ENCODE assay signal across 2 cellular contexts in genomic region chr6:125020385-125020784, GRCh38.
A peak's percentile ranks its signal among the peaks of the same experiment; 100 is the strongest.
TF ChIP-seq lines count a peak whose summit lies in the region.

No MANE protein-coding gene starts in this region.

TF ChIP-seq in HEK293, 187 proteins besides CTCF, POLR2A, EP300 and RAD21:
- no peak for TF ChIP-seq TSHZ1 (tag by site-specific recombination; IDR thresholded peaks at IDR 0.05; ENCODE audit: borderline replicate concordance)
- no peak for TF ChIP-seq ZNF175 (tag by site-specific recombination; IDR thresholded peaks at IDR 0.05)
- TF ChIP-seq ZNF510 (tag by site-specific recombination; IDR thresholded peaks at IDR 0.05; ENCODE audit: insufficient replicate concordance) = no peak
- TF ChIP-seq, protein P1, sequence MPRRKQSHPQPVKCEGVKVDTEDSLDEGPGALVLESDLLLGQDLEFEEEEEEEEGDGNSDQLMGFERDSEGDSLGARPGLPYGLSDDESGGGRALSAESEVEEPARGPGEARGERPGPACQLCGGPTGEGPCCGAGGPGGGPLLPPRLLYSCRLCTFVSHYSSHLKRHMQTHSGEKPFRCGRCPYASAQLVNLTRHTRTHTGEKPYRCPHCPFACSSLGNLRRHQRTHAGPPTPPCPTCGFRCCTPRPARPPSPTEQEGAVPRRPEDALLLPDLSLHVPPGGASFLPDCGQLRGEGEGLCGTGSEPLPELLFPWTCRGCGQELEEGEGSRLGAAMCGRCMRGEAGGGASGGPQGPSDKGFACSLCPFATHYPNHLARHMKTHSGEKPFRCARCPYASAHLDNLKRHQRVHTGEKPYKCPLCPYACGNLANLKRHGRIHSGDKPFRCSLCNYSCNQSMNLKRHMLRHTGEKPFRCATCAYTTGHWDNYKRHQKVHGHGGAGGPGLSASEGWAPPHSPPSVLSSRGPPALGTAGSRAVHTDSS (tag by site-specific recombination; IDR thresholded peaks at IDR 0.05) = no peak
- 0 out of 2 replicates have a peak, but pooled peaks have one; percentile 13 for TF ChIP-seq ZNF335 (tag by site-specific recombination; conservative IDR thresholded peaks at IDR 0.05)
- TF ChIP-seq ZNF394 (tag by site-specific recombination; IDR thresholded peaks at IDR 0.05; ENCODE audit: borderline replicate concordance) = no peak
- TF ChIP-seq ZNF843 (tag by site-specific recombination; IDR thresholded peaks at IDR 0.05) = no peak
TF ChIP-seq in HEK293: peak in this region for 1.

TF ChIP-seq in K562, 482 proteins besides CTCF, POLR2A, EP300 and RAD21 (continued from another document):
- TF ChIP-seq, protein P2, sequence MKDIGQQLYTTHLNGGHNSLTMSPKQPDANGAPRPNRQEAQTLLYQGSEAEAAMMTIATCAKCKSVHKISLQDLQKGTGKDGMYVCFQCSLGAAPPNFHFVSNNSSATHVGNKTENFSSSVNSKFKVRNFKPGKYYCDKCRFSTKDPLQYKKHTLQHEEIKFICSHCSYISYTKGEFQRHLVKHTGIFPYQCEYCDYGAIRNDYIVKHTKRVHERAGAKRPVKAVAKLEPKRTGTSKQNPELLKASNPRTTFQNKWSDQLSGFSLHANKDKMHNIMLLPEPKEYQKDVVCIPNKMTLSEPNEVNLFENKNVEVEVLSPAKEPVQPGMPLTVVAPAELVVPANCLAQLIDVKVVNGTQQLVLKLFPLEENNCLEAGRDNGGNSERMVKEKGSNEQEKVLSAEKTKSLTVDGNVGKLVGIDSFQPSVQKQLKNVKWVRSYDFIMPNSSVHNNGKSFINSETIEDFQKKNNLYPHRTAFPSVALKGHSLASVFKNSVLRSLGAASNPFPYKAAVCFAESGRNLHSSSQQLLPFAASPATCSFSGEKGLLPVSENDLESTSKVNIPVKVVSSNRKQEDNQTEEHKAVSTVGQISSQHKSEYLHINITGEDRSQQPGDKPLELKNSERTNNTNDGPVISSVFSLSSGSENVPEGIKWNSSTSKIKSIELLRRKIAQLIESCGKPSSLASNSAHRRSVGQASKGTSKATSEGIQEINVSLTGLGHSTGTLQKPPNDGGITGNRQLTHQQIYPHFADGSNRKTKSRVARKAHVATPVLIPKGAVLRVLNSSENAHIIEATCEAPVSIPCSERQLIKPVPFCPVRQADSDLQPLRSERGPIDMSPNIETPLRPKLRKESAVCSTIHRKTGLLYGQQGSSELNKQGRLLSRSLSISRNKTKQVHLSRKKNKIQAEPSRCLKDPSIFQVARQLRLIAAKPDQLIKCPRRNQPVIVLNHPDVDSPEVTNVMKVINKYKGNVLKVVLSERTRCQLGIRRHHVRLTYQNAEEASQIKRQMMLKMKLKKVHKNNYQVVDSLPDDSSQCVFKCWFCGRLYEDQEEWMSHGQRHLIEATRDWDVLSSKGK (CRISPR knock-in tag; IDR thresholded peaks at IDR 0.05) = no peak
- peak; percentile 29 for TF ChIP-seq TCF3 (CRISPR knock-in tag; IDR thresholded peaks at IDR 0.05)
- TF ChIP-seq, protein P3, sequence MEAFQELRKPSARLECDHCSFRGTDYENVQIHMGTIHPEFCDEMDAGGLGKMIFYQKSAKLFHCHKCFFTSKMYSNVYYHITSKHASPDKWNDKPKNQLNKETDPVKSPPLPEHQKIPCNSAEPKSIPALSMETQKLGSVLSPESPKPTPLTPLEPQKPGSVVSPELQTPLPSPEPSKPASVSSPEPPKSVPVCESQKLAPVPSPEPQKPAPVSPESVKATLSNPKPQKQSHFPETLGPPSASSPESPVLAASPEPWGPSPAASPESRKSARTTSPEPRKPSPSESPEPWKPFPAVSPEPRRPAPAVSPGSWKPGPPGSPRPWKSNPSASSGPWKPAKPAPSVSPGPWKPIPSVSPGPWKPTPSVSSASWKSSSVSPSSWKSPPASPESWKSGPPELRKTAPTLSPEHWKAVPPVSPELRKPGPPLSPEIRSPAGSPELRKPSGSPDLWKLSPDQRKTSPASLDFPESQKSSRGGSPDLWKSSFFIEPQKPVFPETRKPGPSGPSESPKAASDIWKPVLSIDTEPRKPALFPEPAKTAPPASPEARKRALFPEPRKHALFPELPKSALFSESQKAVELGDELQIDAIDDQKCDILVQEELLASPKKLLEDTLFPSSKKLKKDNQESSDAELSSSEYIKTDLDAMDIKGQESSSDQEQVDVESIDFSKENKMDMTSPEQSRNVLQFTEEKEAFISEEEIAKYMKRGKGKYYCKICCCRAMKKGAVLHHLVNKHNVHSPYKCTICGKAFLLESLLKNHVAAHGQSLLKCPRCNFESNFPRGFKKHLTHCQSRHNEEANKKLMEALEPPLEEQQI (IDR thresholded peaks at IDR 0.05) = no peak
- TF ChIP-seq ESRRA (IDR thresholded peaks at IDR 0.05; ENCODE audit: borderline replicate concordance, low read depth) = no peak
- TF ChIP-seq CBFA2T3 (IDR thresholded peaks at IDR 0.05) = peak; percentile 59
- TF ChIP-seq TRIM24 (IDR thresholded peaks at IDR 0.05) = no peak; a peak in 1 of 4 replicates
- TF ChIP-seq, protein P4, sequence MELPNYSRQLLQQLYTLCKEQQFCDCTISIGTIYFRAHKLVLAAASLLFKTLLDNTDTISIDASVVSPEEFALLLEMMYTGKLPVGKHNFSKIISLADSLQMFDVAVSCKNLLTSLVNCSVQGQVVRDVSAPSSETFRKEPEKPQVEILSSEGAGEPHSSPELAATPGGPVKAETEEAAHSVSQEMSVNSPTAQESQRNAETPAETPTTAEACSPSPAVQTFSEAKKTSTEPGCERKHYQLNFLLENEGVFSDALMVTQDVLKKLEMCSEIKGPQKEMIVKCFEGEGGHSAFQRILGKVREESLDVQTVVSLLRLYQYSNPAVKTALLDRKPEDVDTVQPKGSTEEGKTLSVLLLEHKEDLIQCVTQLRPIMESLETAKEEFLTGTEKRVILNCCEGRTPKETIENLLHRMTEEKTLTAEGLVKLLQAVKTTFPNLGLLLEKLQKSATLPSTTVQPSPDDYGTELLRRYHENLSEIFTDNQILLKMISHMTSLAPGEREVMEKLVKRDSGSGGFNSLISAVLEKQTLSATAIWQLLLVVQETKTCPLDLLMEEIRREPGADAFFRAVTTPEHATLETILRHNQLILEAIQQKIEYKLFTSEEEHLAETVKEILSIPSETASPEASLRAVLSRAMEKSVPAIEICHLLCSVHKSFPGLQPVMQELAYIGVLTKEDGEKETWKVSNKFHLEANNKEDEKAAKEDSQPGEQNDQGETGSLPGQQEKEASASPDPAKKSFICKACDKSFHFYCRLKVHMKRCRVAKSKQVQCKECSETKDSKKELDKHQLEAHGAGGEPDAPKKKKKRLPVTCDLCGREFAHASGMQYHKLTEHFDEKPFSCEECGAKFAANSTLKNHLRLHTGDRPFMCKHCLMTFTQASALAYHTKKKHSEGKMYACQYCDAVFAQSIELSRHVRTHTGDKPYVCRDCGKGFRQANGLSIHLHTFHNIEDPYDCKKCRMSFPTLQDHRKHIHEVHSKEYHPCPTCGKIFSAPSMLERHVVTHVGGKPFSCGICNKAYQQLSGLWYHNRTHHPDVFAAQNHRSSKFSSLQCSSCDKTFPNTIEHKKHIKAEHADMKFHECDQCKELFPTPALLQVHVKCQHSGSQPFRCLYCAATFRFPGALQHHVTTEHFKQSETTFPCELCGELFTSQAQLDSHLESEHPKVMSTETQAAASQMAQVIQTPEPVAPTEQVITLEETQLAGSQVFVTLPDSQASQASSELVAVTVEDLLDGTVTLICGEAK (IDR thresholded peaks at IDR 0.05) = no peak
- TF ChIP-seq, protein P4 (CRISPR knock-in tag; IDR thresholded peaks at IDR 0.05) = no peak
- no peak for TF ChIP-seq FOXA3 (CRISPR knock-in tag; conservative IDR thresholded peaks at IDR 0.05 in 1 of 2, IDR thresholded peaks at IDR 0.05 in 1 of 2)
- no peak for TF ChIP-seq GABPA (tag; conservative IDR thresholded peaks at IDR 0.05; ENCODE audit: low read depth)
- TF ChIP-seq MCM5 (IDR thresholded peaks at IDR 0.05; ENCODE audit: low read depth) = no peak
- TF ChIP-seq ZNF699 (CRISPR knock-in tag; IDR thresholded peaks at IDR 0.05; ENCODE audit: insufficient replicate concordance) = no peak
- no peak for TF ChIP-seq MED1 (CRISPR knock-in tag; IDR thresholded peaks at IDR 0.05; ENCODE audit: borderline replicate concordance)
- TF ChIP-seq ZNF507 (tag; conservative IDR thresholded peaks at IDR 0.05) = no peak
- TF ChIP-seq U2AF1 (optimal IDR thresholded peaks at IDR 0.05; ENCODE audit: low read depth, low read length) = no peak
- TF ChIP-seq TAF7 (tag; IDR thresholded peaks at IDR 0.05) = no peak
- no peak for TF ChIP-seq ILK (tag; IDR thresholded peaks at IDR 0.05; ENCODE audit: borderline replicate concordance, low read depth)
- TF ChIP-seq, protein P5, sequence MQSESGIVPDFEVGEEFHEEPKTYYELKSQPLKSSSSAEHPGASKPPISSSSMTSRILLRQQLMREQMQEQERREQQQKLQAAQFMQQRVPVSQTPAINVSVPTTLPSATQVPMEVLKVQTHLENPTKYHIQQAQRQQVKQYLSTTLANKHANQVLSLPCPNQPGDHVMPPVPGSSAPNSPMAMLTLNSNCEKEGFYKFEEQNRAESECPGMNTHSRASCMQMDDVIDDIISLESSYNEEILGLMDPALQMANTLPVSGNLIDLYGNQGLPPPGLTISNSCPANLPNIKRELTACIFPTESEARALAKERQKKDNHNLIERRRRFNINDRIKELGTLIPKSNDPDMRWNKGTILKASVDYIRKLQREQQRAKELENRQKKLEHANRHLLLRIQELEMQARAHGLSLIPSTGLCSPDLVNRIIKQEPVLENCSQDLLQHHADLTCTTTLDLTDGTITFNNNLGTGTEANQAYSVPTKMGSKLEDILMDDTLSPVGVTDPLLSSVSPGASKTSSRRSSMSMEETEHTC (IDR thresholded peaks at IDR 0.05) = no peak
- TF ChIP-seq, protein P6, sequence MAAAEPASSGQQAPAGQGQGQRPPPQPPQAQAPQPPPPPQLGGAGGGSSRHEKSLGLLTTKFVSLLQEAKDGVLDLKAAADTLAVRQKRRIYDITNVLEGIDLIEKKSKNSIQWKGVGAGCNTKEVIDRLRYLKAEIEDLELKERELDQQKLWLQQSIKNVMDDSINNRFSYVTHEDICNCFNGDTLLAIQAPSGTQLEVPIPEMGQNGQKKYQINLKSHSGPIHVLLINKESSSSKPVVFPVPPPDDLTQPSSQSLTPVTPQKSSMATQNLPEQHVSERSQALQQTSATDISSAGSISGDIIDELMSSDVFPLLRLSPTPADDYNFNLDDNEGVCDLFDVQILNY (CRISPR knock-in tag; IDR thresholded peaks at IDR 0.05) = no peak
- TF ChIP-seq WHSC1 (IDR thresholded peaks at IDR 0.05; ENCODE audit: low read length) = no peak
- no peak for TF ChIP-seq HDAC2 (IDR thresholded peaks at IDR 0.05)
- TF ChIP-seq RBM34 (IDR thresholded peaks at IDR 0.05; ENCODE audit: borderline replicate concordance, insufficient read depth, low read length) = no peak
- TF ChIP-seq ZNF384 (IDR thresholded peaks at IDR 0.05; ENCODE audit: low read depth, low read length) = peak; percentile 77
- no peak for TF ChIP-seq PPARD (CRISPR knock-in tag; IDR thresholded peaks at IDR 0.05)
- TF ChIP-seq NFIX (CRISPR knock-in tag; IDR thresholded peaks at IDR 0.05; ENCODE audit: low read depth) = no peak
- no peak for TF ChIP-seq NFXL1 (CRISPR knock-in tag; IDR thresholded peaks at IDR 0.05)
- no peak for TF ChIP-seq KAT8 (IDR thresholded peaks at IDR 0.05; ENCODE audit: low read depth)
- TF ChIP-seq ZNF239 (CRISPR knock-in tag; IDR thresholded peaks at IDR 0.05) = no peak
- TF ChIP-seq NCOR1 (IDR thresholded peaks at IDR 0.05) = 0 out of 2 replicates have a peak, but pooled peaks have one; percentile 18
- TF ChIP-seq HDGF (IDR thresholded peaks at IDR 0.05) = no peak
- TF ChIP-seq NFRKB (IDR thresholded peaks at IDR 0.05; ENCODE audit: low read depth) = no peak
- no peak for TF ChIP-seq PML (IDR thresholded peaks at IDR 0.05; ENCODE audit: low read length)
- no peak for TF ChIP-seq HBP1 (CRISPR knock-in tag; IDR thresholded peaks at IDR 0.05)
- no peak for TF ChIP-seq ILF3 (IDR thresholded peaks at IDR 0.05; ENCODE audit: borderline replicate concordance)
- peak; percentile 13; the same call in 1 of the 2 replicates for TF ChIP-seq TAL1 (IDR thresholded peaks at IDR 0.05)
- TF ChIP-seq, protein P7, sequence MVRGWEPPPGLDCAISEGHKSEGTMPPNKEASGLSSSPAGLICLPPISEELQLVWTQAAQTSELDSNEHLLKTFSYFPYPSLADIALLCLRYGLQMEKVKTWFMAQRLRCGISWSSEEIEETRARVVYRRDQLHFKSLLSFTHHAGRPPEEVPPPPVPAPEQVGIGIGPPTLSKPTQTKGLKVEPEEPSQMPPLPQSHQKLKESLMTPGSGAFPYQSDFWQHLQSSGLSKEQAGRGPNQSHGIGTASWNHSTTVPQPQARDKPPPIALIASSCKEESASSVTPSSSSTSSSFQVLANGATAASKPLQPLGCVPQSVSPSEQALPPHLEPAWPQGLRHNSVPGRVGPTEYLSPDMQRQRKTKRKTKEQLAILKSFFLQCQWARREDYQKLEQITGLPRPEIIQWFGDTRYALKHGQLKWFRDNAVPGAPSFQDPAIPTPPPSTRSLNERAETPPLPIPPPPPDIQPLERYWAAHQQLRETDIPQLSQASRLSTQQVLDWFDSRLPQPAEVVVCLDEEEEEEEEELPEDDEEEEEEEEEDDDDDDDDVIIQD (CRISPR knock-in tag; IDR thresholded peaks at IDR 0.05) = no peak
